In the genomic region with DNA sequence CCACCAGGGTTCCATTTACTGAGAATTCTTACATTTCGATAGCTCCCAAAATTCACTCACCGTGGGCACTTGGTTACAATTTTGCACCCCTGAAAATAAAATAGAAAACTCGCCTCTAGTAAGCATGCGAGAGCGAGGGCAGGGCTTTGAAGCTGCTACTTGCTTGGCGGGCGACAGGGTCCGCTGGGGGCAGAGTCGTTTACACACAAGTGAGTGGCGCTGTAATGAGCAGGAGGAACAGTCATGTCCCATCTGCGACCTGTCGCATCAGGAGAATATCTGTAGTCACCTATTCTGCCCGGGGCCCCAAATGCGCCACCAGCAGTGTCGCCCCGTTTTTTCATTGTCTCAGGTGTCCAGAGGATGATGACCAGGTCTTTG, we compare ENCODE assay signal across 12 cellular contexts. TPM values are rescaled to one million over a fixed set of nuclear protein-coding genes. Genes with fewer than 3 reads are reported as not detected.
A peak's percentile ranks its signal among the peaks of the same experiment; 100 is the strongest.
DNase-seq lines count a peak whose midpoint lies in the region; ATAC-seq and TF ChIP-seq lines count a peak whose summit lies in the region.
"Had no signal": no experiment of that assay in that cellular context is flagged by ENCODE, and none has a peak within 500 bp of the region (broad histone marks: within the 10 kb centered on the region; RNA-seq: fewer than 3 reads in every experiment).

No MANE protein-coding gene starts in this region.

- TF ChIP-seq CTCF in esophagus squamous epithelium (IDR thresholded peaks at IDR 0.05) = no peak
- no peak for TF ChIP-seq CTCF in nephron (IDR thresholded peaks at IDR 0.05; ENCODE audit: unreplicated experiment in 3 of 3)
- no peak for TF ChIP-seq CTCF in upper lobe of left lung (IDR thresholded peaks at IDR 0.05)
- TF ChIP-seq CTCF in foreskin keratinocyte (conservative IDR thresholded peaks at IDR 0.05) = no peak

- H3K9me3 Mint-ChIP-seq in nephron = no peaks in the 10 kb centered on the region
- H3K9me3 Mint-ChIP-seq: activated naive CD8-positive, alpha-beta T cell treated with anti-CD3 and anti-CD28 coated beads, Interleukin-2, amount 10 ng/mL, durations not matched to agents 7 days and 5 days had no signal

- H3K27me3 Mint-ChIP-seq in nephron (ENCODE audit: low read depth) = peaks cover 80% of the 10 kb centered on the region

- TF ChIP-seq POLR2A in esophagus squamous epithelium (IDR thresholded peaks at IDR 0.05) = no peak
- no peak for TF ChIP-seq POLR2A in upper lobe of left lung (IDR thresholded peaks at IDR 0.05)

- H3K4me3 ChIP-seq in esophagus squamous epithelium (peak overlapping the region; percentile 27 to 70 (median 53)), upper lobe of left lung (peak overlapping the region in 3 of 4 donors; percentile 40 to 49 (median 48))
- H3K4me3 ChIP-seq: SJSA1 had no signal

- H3K9me3 ChIP-seq in esophagus squamous epithelium (no peaks in the 10 kb centered on the region), upper lobe of left lung (no peaks in the 10 kb centered on the region)
- H3K9me3 ChIP-seq: SJSA1 had no signal

- POLR2A ChIA-PET in HEK293T (lab: Yijun Ruan, JAX) = no interaction called here

- 14 to 17% methylated on average over 6 to 16 of the region's 16 CpGs for WGBS in esophagus squamous epithelium, 2 donors
- 8 to 21% methylated on average over 10 to 16 of the region's 16 CpGs for WGBS in upper lobe of left lung, 2 donors

- H3K4me3 Mint-ChIP-seq in nephron = peak overlapping the region; percentile 81 to 87 (median 86)
- H3K4me3 Mint-ChIP-seq: activated naive CD8-positive, alpha-beta T cell treated with anti-CD3 and anti-CD28 coated beads, Interleukin-2, amount 10 ng/mL, durations not matched to agents 7 days and 5 days had no signal

- CTCF ChIA-PET in HEK293T (lab: Yijun Ruan, JAX) = no interaction called here

- H3K36me3 Mint-ChIP-seq in nephron (ENCODE audit: low read depth) = no peaks in the 10 kb centered on the region
- H3K36me3 Mint-ChIP-seq: activated naive CD8-positive, alpha-beta T cell treated with anti-CD3 and anti-CD28 coated beads, Interleukin-2, amount 10 ng/mL, durations not matched to agents 7 days and 5 days had no signal

- no peak for TF ChIP-seq EP300 in upper lobe of left lung (IDR thresholded peaks at IDR 0.05)

- ATAC-seq in upper lobe of left lung (ENCODE audit: low FRiP score in 2 of 2) (peak in 1 of 2 donors; percentile 38), foreskin keratinocyte (no peak)

- intact Hi-C loops in esophagus squamous epithelium (cut with DNase I) = no loop called here

- H3K4me1 Mint-ChIP-seq in nephron = peaks cover 47% of the 10 kb centered on the region
- H3K4me1 Mint-ChIP-seq: activated naive CD8-positive, alpha-beta T cell treated with anti-CD3 and anti-CD28 coated beads, Interleukin-2, amount 10 ng/mL, durations not matched to agents 7 days and 5 days had no signal

- H3K36me3 ChIP-seq in esophagus squamous epithelium (no peaks in the 10 kb centered on the region), upper lobe of left lung (no peaks in the 10 kb centered on the region)
- H3K36me3 ChIP-seq: SJSA1 had no signal

- peak; percentile 66 for DNase-seq in NCI-H524 treated with DMSO at 0.1 percent for 48 hours (lab: John Stamatoyannopoulos, UW)
- no peak for DNase-seq in esophagus squamous epithelium (lab: John Stamatoyannopoulos, UW)
- no peak for DNase-seq in upper lobe of left lung
- no peak for DNase-seq in foreskin keratinocyte
- DNase-seq in stimulated activated CD4-positive, alpha-beta T cell treated with anti-CD3 and anti-CD28 coated beads, Interleukin-4, amount 100 ng/mL, for 1 hour = no peak
- no peak for DNase-seq in HEK293T (ENCODE audit: extremely low spot score)
- DNase-seq: activated CD4-positive, alpha-beta T cell treated with anti-CD3 and anti-CD28 coated beads, Interleukin-2, amount 50 U/mL, for 48 hours; activated naive CD8-positive, alpha-beta T cell treated with anti-CD3 and anti-CD28 coated beads, Interleukin-2, amount 10 ng/mL, durations not matched to agents 7 days and 5 days; DMS79 treated with DMSO at 0.1 percent for 48 hours had no signal

- no peak overlapping the region for H3K27ac Mint-ChIP-seq in nephron
- H3K27ac Mint-ChIP-seq: activated naive CD8-positive, alpha-beta T cell treated with anti-CD3 and anti-CD28 coated beads, Interleukin-2, amount 10 ng/mL, durations not matched to agents 7 days and 5 days had no signal

- H3K4me1 ChIP-seq in esophagus squamous epithelium (peaks cover 0 to 9% (median 2%) of the 10 kb centered on the region in 3 donors), upper lobe of left lung (peaks cover 6 to 23% (median 12%) of the 10 kb centered on the region in 4 donors), foreskin keratinocyte (no peaks in the 10 kb centered on the region)
- H3K4me1 ChIP-seq: SJSA1 had no signal

- H3K27ac ChIP-seq in esophagus squamous epithelium (peak overlapping the region; percentile 42 to 92 (median 84)), upper lobe of left lung (peak overlapping the region; percentile 15 to 84 (median 63)), foreskin keratinocyte (no peak overlapping the region)
- H3K27ac ChIP-seq: SJSA1 had no signal

- H3K27me3 ChIP-seq in esophagus squamous epithelium = peaks cover 0 to 52% (median 2%) of the 10 kb centered on the region in 4 donors
- H3K27me3 ChIP-seq in upper lobe of left lung = peaks cover 0 to 14% (median 8%) of the 10 kb centered on the region in 4 donors
- peaks cover 65% of the 10 kb centered on the region for H3K27me3 ChIP-seq in foreskin keratinocyte

TF ChIP-seq in HEK293T, 16 proteins besides CTCF, POLR2A, EP300 and RAD21:
- TF ChIP-seq, protein P1, sequence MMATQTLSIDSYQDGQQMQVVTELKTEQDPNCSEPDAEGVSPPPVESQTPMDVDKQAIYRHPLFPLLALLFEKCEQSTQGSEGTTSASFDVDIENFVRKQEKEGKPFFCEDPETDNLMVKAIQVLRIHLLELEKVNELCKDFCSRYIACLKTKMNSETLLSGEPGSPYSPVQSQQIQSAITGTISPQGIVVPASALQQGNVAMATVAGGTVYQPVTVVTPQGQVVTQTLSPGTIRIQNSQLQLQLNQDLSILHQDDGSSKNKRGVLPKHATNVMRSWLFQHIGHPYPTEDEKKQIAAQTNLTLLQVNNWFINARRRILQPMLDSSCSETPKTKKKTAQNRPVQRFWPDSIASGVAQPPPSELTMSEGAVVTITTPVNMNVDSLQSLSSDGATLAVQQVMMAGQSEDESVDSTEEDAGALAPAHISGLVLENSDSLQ (IDR thresholded peaks at IDR 0.05) = no peak
- TF ChIP-seq L3MBTL2 (conservative IDR thresholded peaks at IDR 0.05) (no peak), SP1 (IDR thresholded peaks at IDR 0.05) (no peak), TARDBP (IDR thresholded peaks at IDR 0.05) (no peak), FOXM1 (IDR thresholded peaks at IDR 0.05; ENCODE audit: borderline replicate concordance) (no peak)

RNA-seq across cellular contexts. Expression of gene MEOX2, which starts 1.2 kb away (rescaled TPM):
- total RNA-seq in esophagus squamous epithelium (1 to 10 TPM in 3 of 4 donors, under 1 TPM in 1; 0.19 to 3.2 (median 2.0) TPM), upper lobe of left lung (10 to 100 TPM in 2 of 6 donors, 1 to 10 TPM in 4; 2.9 to 17.2 (median 8.6) TPM), foreskin keratinocyte (not detected in 2 replicates)
- polyA plus RNA-seq in foreskin keratinocyte = not detected in 2 replicates
- total RNA-seq: activated naive CD8-positive, alpha-beta T cell treated with anti-CD3 and anti-CD28 coated beads, Interleukin-2, amount 10 ng/mL, durations not matched to agents 7 days and 5 days; mononuclear cell; SJSA1 had no signal
